12 cellular contexts compared by ENCODE assay signal in the genomic region with DNA sequence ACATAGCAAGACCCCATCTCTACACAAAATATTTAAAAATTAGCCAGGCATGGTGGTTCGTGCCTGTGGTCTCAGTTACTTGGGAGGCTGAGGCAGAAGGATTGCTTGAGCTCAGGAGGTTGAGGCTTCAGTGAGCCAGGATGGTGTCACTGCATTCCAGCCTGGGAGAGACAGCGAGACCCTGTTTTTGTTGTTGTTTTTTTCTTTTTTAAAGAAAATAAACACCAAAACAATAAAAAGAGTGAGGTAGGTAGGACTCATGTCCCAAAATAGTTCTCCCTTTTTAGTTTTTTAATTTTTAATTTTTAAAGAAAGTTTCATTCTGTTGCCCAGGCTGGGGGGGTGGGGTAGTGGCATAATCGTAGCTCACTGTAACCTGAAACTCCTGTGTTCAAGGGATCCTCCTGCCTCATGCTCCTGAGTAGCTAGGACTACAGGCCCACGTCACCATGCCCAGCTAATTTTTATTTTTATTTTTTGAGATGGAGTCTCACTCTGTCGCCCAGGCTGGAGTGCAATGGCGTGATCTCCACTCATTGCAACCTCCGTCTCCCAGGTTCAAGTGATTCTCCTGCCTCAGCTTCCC. TPM values are rescaled to one million over a fixed set of nuclear protein-coding genes. Genes with fewer than 3 reads are reported as not detected.
DNase-seq lines count a peak whose midpoint lies in the region; ATAC-seq, FAIRE-seq and TF ChIP-seq lines count a peak whose summit lies in the region.
"Had no signal": no experiment of that assay in that cellular context is flagged by ENCODE, and none has a peak within 500 bp of the region (broad histone marks: within the 10 kb centered on the region; RNA-seq: fewer than 3 reads in every experiment).

No MANE protein-coding gene starts in this region.

- no peak overlapping the region for H3K4ac ChIP-seq in neuronal stem cell (ENCODE audit: low read length)

- no peak overlapping the region for H3K4me3 ChIP-seq in kidney (ENCODE audit: low read length in 2 of 2)
- no peak overlapping the region for H3K4me3 ChIP-seq in suprapubic skin
- no peak overlapping the region for H3K4me3 ChIP-seq in neuronal stem cell (ENCODE audit: low read length in 2 of 2)

- peaks cover 15% of the 10 kb centered on the region for H3K36me3 Mint-ChIP-seq in activated CD4-positive, alpha-beta memory T cell treated with anti-CD3 and anti-CD28 coated beads for 36 hours
- H3K36me3 Mint-ChIP-seq in activated CD4-positive, alpha-beta memory T cell treated with anti-CD3 and anti-CD28 coated beads, Interleukin-2, amount 10 ng/mL, durations not matched to agents 7 days and 5 days (ENCODE audit: low read depth) = peaks cover 10% of the 10 kb centered on the region
- H3K36me3 Mint-ChIP-seq in activated B cell treated with CpG ODN at 0.5 μM for 24 hours (ENCODE audit: low read depth) = peaks cover 4% of the 10 kb centered on the region
- H3K36me3 Mint-ChIP-seq: type B pancreatic cell had no signal

- H3K27me3 Mint-ChIP-seq in activated CD4-positive, alpha-beta memory T cell treated with anti-CD3 and anti-CD28 coated beads for 36 hours = no peaks in the 10 kb centered on the region
- no peaks in the 10 kb centered on the region for H3K27me3 Mint-ChIP-seq in activated CD4-positive, alpha-beta memory T cell treated with anti-CD3 and anti-CD28 coated beads, Interleukin-2, amount 10 ng/mL, durations not matched to agents 7 days and 5 days
- H3K27me3 Mint-ChIP-seq in activated B cell treated with CpG ODN at 0.5 μM for 24 hours = no peaks in the 10 kb centered on the region
- H3K27me3 Mint-ChIP-seq: type B pancreatic cell had no signal

- H3K27ac Mint-ChIP-seq in activated CD4-positive, alpha-beta memory T cell treated with anti-CD3 and anti-CD28 coated beads for 36 hours = peak overlapping the region; percentile 99
- H3K27ac Mint-ChIP-seq in activated CD4-positive, alpha-beta memory T cell treated with anti-CD3 and anti-CD28 coated beads, Interleukin-2, amount 10 ng/mL, durations not matched to agents 7 days and 5 days = no peak overlapping the region
- H3K27ac Mint-ChIP-seq in activated B cell treated with CpG ODN at 0.5 μM for 24 hours = peak overlapping the region; percentile 91
- H3K27ac Mint-ChIP-seq: type B pancreatic cell had no signal

- H3K9ac ChIP-seq in kidney (ENCODE audit: low read length in 2 of 2) (peak overlapping the region in 1 of 2 donors; percentile 19), neuronal stem cell (ENCODE audit: low read depth, low read length, poor library complexity) (no peak overlapping the region)

- H3K14ac ChIP-seq in neuronal stem cell (ENCODE audit: low read length) = no peak overlapping the region

- DNase-seq in activated CD4-positive, alpha-beta memory T cell treated with anti-CD3 and anti-CD28 coated beads for 36 hours = no peak
- no peak for DNase-seq in activated CD4-positive, alpha-beta memory T cell treated with anti-CD3 and anti-CD28 coated beads, Interleukin-2, amount 10 ng/mL, durations not matched to agents 7 days and 5 days
- DNase-seq in activated B cell treated with CpG ODN at 0.5 μM for 24 hours = no peak
- DNase-seq in kidney = peak; percentile 9
- DNase-seq in suprapubic skin (ENCODE audit: low spot score in 2 of 2) = no peak
- DNase-seq in activated CD4-positive, alpha-beta T cell treated with anti-CD3 and anti-CD28 coated beads for 4 hours = no peak
- DNase-seq in neuronal stem cell (ENCODE audit: low spot score) = no peak
- DNase-seq in stimulated activated CD4-positive, alpha-beta T cell treated with anti-CD3 and anti-CD28 coated beads, Interleukin-4, amount 100 ng/mL, for 4 hours = no peak
- DNase-seq: AML-193; effector CD8-positive, alpha-beta T cell had no signal

- no peak overlapping the region for H4K91ac ChIP-seq in neuronal stem cell (ENCODE audit: low read depth, low read length, poor library complexity)

- intact Hi-C loops in activated CD4-positive, alpha-beta memory T cell treated with anti-CD3 and anti-CD28 coated beads for 36 hours (cut with micrococcal nuclease) = no loop called here
- intact Hi-C loops in activated B cell treated with CpG ODN at 0.5 μM for 24 hours (cut with micrococcal nuclease) = loop anchor here (2.0 kb wide), 2 partner anchors 33 to 43 kb away; no protein-coding TSS in a partner anchor
- intact Hi-C loops in kidney (cut with DNase I) = no loop called here

- POLR2A ChIA-PET in activated CD4-positive, alpha-beta memory T cell treated with anti-CD3 and anti-CD28 coated beads for 36 hours (lab: Charles Lee) = interaction anchor here (1.2 to 15.3 kb wide), 3 partner anchors 25 to 51 kb away, joined by 3 to 824 read pairs (median 258); partner anchors contain the start of genes MALAT1 and NEAT1
- POLR2A ChIA-PET in activated CD4-positive, alpha-beta memory T cell treated with anti-CD3 and anti-CD28 coated beads, Interleukin-2, amount 10 ng/mL, durations not matched to agents 7 days and 5 days (lab: Charles Lee) = interaction anchor here (3.6 to 26.9 kb wide), 3 partner anchors 25 to 51 kb away, joined by 27 to 1583 read pairs (median 670); partner anchors contain the start of genes MALAT1 and NEAT1
- POLR2A ChIA-PET in activated B cell treated with CpG ODN at 0.5 μM for 24 hours (lab: Charles Lee) = interaction anchor here (1.0 to 25.9 kb wide), 8 partner anchors 11 to 91 kb away, joined by 3 to 1949 read pairs (median 10); partner anchors contain the start of genes MALAT1, NEAT1 and SLC25A45

- no peak overlapping the region for H2BK12ac ChIP-seq in neuronal stem cell (ENCODE audit: low read length)

- H3K4me1 ChIP-seq in kidney (ENCODE audit: control insufficient read depth in 1 of 2, insufficient read depth in 1 of 2, low read depth in 1 of 2, low read length in 2 of 2) (peaks cover 12 to 18% of the 10 kb centered on the region in 2 donors), suprapubic skin (peaks cover 58% of the 10 kb centered on the region), neuronal stem cell (ENCODE audit: control insufficient read depth in 2 of 2, insufficient read depth in 1 of 2, low read depth in 1 of 2, low read length in 2 of 2) (peaks cover 10 to 14% of the 10 kb centered on the region in 2 donors)

- H3K4me1 Mint-ChIP-seq in activated CD4-positive, alpha-beta memory T cell treated with anti-CD3 and anti-CD28 coated beads for 36 hours (ENCODE audit: low read depth) = peaks cover 27% of the 10 kb centered on the region
- H3K4me1 Mint-ChIP-seq in activated CD4-positive, alpha-beta memory T cell treated with anti-CD3 and anti-CD28 coated beads, Interleukin-2, amount 10 ng/mL, durations not matched to agents 7 days and 5 days = peaks cover 40% of the 10 kb centered on the region
- H3K4me1 Mint-ChIP-seq in activated B cell treated with CpG ODN at 0.5 μM for 24 hours = peaks cover 40% of the 10 kb centered on the region

- no peak overlapping the region for H2AFZ ChIP-seq in neuronal stem cell (ENCODE audit: low read length)

- H3K9me3 Mint-ChIP-seq in activated CD4-positive, alpha-beta memory T cell treated with anti-CD3 and anti-CD28 coated beads for 36 hours = no peaks in the 10 kb centered on the region
- no peaks in the 10 kb centered on the region for H3K9me3 Mint-ChIP-seq in activated CD4-positive, alpha-beta memory T cell treated with anti-CD3 and anti-CD28 coated beads, Interleukin-2, amount 10 ng/mL, durations not matched to agents 7 days and 5 days
- H3K9me3 Mint-ChIP-seq in activated B cell treated with CpG ODN at 0.5 μM for 24 hours = no peaks in the 10 kb centered on the region
- H3K9me3 Mint-ChIP-seq: type B pancreatic cell had no signal

- no peak overlapping the region for H3K4me2 ChIP-seq in neuronal stem cell (ENCODE audit: insufficient read depth, low read length, poor library complexity, severe bottlenecking)

- H3K27ac ChIP-seq in kidney (ENCODE audit: low read depth in 2 of 2, low read length in 2 of 2) (peak overlapping the region; percentile 92 to 97), suprapubic skin (peak overlapping the region; percentile 92), neuronal stem cell (replicated peaks; ENCODE audit: low read length) (no peak overlapping the region)

- H2BK5ac ChIP-seq in neuronal stem cell (ENCODE audit: low read length) = no peak overlapping the region

- no peak overlapping the region for H4K8ac ChIP-seq in neuronal stem cell (ENCODE audit: low read depth, low read length)

- no peaks in the 10 kb centered on the region for H3K9me3 ChIP-seq in kidney (ENCODE audit: control insufficient read depth in 1 of 2, low read length in 2 of 2)
- H3K9me3 ChIP-seq in suprapubic skin = no peaks in the 10 kb centered on the region
- no peaks in the 10 kb centered on the region for H3K9me3 ChIP-seq in neuronal stem cell (replicated peaks in 1 of 2; ENCODE audit: control insufficient read depth in 2 of 2, insufficient read depth in 1 of 2, low read depth in 1 of 2, low read length in 2 of 2)

- no peaks in the 10 kb centered on the region for H3K36me3 ChIP-seq in kidney (ENCODE audit: control insufficient read depth in 1 of 2, insufficient read depth in 2 of 2, low read length in 2 of 2)
- no peaks in the 10 kb centered on the region for H3K36me3 ChIP-seq in suprapubic skin
- H3K36me3 ChIP-seq in neuronal stem cell (replicated peaks in 1 of 2; ENCODE audit: control insufficient read depth in 2 of 2, insufficient read depth in 2 of 2, low read length in 2 of 2) = no peaks in the 10 kb centered on the region

- TF ChIP-seq EP300 in suprapubic skin (IDR thresholded peaks at IDR 0.05) = no peak

- no peak for FAIRE-seq in kidney (lab: Jason Lieb, UNC)
- FAIRE-seq: islet of Langerhans had no signal

- H3K27me3 ChIP-seq in suprapubic skin (no peaks in the 10 kb centered on the region), neuronal stem cell (ENCODE audit: control insufficient read depth in 3 of 3, insufficient read depth in 3 of 3, low read depth in 1 of 3, low read length in 3 of 3) (no peaks in the 10 kb centered on the region)

- peaks cover 4% of the 10 kb centered on the region for H3K79me1 ChIP-seq in neuronal stem cell (ENCODE audit: low read depth, low read length)

- H2AK5ac ChIP-seq in neuronal stem cell (ENCODE audit: low read depth, low read length) = no peak overlapping the region

- no peak overlapping the region for H2BK15ac ChIP-seq in neuronal stem cell (ENCODE audit: low read length)

- no peak for ATAC-seq in activated B cell treated with CpG ODN at 0.5 μM for 24 hours (ENCODE audit: low read depth)

- no peak for TF ChIP-seq CTCF in activated B cell treated with CpG ODN at 0.5 μM for 24 hours (IDR thresholded peaks at IDR 0.05)
- no peak for TF ChIP-seq CTCF in kidney (IDR thresholded peaks at IDR 0.05; ENCODE audit: borderline replicate concordance, extremely low read depth, insufficient read depth)
- no peak for TF ChIP-seq CTCF in suprapubic skin (IDR thresholded peaks at IDR 0.05)

- H2BK120ac ChIP-seq in neuronal stem cell (ENCODE audit: low read depth, low read length) = no peak overlapping the region

- H3K4me3 Mint-ChIP-seq in activated CD4-positive, alpha-beta memory T cell treated with anti-CD3 and anti-CD28 coated beads for 36 hours = no peak overlapping the region
- no peak overlapping the region for H3K4me3 Mint-ChIP-seq in activated CD4-positive, alpha-beta memory T cell treated with anti-CD3 and anti-CD28 coated beads, Interleukin-2, amount 10 ng/mL, durations not matched to agents 7 days and 5 days
- H3K4me3 Mint-ChIP-seq in activated B cell treated with CpG ODN at 0.5 μM for 24 hours = no peak overlapping the region
- H3K4me3 Mint-ChIP-seq: type B pancreatic cell had no signal

- no peak overlapping the region for H3K18ac ChIP-seq in neuronal stem cell (ENCODE audit: low read length)

- 90% methylated on average over 7 of the region's 7 CpGs for WGBS in suprapubic skin
- WGBS in neuronal stem cell (ENCODE audit: extremely low coverage in 2 of 2, insufficient read length in 2 of 2, insufficient replicate concordance in 1 of 2), 2 donors = no CpG with 5 or more reads among the region's 7 CpGs

- no peak for TF ChIP-seq POLR2A in suprapubic skin (IDR thresholded peaks at IDR 0.05)

- no peak overlapping the region for H3K23ac ChIP-seq in neuronal stem cell (ENCODE audit: low read depth, low read length, poor library complexity)

- CTCF ChIA-PET in activated CD4-positive, alpha-beta memory T cell treated with anti-CD3 and anti-CD28 coated beads for 36 hours (lab: Charles Lee) = interaction anchor here (1.2 to 3.3 kb wide), 2 partner anchors 25 to 57 kb away, joined by 4 to 26 read pairs; partner anchors contain the start of gene MALAT1
- CTCF ChIA-PET in activated CD4-positive, alpha-beta memory T cell treated with anti-CD3 and anti-CD28 coated beads, Interleukin-2, amount 10 ng/mL, durations not matched to agents 7 days and 5 days (lab: Charles Lee) = interaction anchor here (1.5 kb wide), 1 partner anchor 142 kb away, joined by 3 read pairs; the partner anchor contains the start of gene PCNX3
- CTCF ChIA-PET in activated B cell treated with CpG ODN at 0.5 μM for 24 hours (lab: Charles Lee) = interaction anchor here (1.7 kb wide), 1 partner anchor 58 kb away, joined by 5 read pairs; no protein-coding TSS in a partner anchor

RNA-seq across cellular contexts. Expression of gene MALAT1, which starts 25.5 kb away (rescaled TPM):
- total RNA-seq in activated CD4-positive, alpha-beta memory T cell treated with anti-CD3 and anti-CD28 coated beads for 36 hours = 1,000 to 10,000 TPM; 8,046 to 8,888 TPM
- total RNA-seq in activated CD4-positive, alpha-beta memory T cell treated with anti-CD3 and anti-CD28 coated beads, Interleukin-2, amount 10 ng/mL, durations not matched to agents 7 days and 5 days = 1,000 to 10,000 TPM; 7,674 to 7,759 TPM
- 12,540 and 18,961 TPM in 2 replicates for total RNA-seq in activated B cell treated with CpG ODN at 0.5 μM for 24 hours
- 15,262 TPM for total RNA-seq in kidney
- 219 TPM for polyA plus RNA-seq in kidney (ENCODE audit: insufficient read depth, low read depth, low replicate concordance)
- total RNA-seq in suprapubic skin = over 10,000 TPM; 10,207 to 42,728 (median 11,538) TPM
- polyA plus RNA-seq in neuronal stem cell (2013, experiment 1 of 2) = 502 TPM
- polyA plus RNA-seq in neuronal stem cell (2013, experiment 2 of 2) = 539 TPM

RNA-seq across cellular contexts. Expression of gene NEAT1, which starts 50.8 kb away (rescaled TPM):
- 100 to 1,000 TPM; 593 to 683 TPM for total RNA-seq in activated CD4-positive, alpha-beta memory T cell treated with anti-CD3 and anti-CD28 coated beads for 36 hours
- total RNA-seq in activated CD4-positive, alpha-beta memory T cell treated with anti-CD3 and anti-CD28 coated beads, Interleukin-2, amount 10 ng/mL, durations not matched to agents 7 days and 5 days = 1,000 to 10,000 TPM; 1,222 to 1,245 TPM
- 578 and 699 TPM in 2 replicates for total RNA-seq in activated B cell treated with CpG ODN at 0.5 μM for 24 hours
- total RNA-seq in kidney = 1,006 TPM
- polyA plus RNA-seq in kidney (ENCODE audit: insufficient read depth, low read depth, low replicate concordance) = 595 TPM
- total RNA-seq in suprapubic skin = 1,000 to 10,000 TPM in 1 of 4 donors, 100 to 1,000 TPM in 3; 336 to 2,041 (median 481) TPM
- polyA plus RNA-seq in neuronal stem cell (2013, experiment 1 of 2) = 2.0 TPM
- polyA plus RNA-seq in neuronal stem cell (2013, experiment 2 of 2) = 2.5 TPM

RNA-seq across cellular contexts. Expression of gene SCYL1, which starts 51.5 kb away (rescaled TPM):
- 10 to 100 TPM; 67.8 to 69.8 TPM for total RNA-seq in activated CD4-positive, alpha-beta memory T cell treated with anti-CD3 and anti-CD28 coated beads for 36 hours
- total RNA-seq in activated CD4-positive, alpha-beta memory T cell treated with anti-CD3 and anti-CD28 coated beads, Interleukin-2, amount 10 ng/mL, durations not matched to agents 7 days and 5 days = 10 to 100 TPM; 56.9 to 58.5 TPM
- total RNA-seq in activated B cell treated with CpG ODN at 0.5 μM for 24 hours = 70.0 and 75.7 TPM in 2 replicates
- 72.2 TPM for total RNA-seq in kidney
- 78.9 TPM for polyA plus RNA-seq in kidney (ENCODE audit: insufficient read depth, low read depth, low replicate concordance)
- 10 to 100 TPM; 63.2 to 83.6 (median 78.4) TPM for total RNA-seq in suprapubic skin
- 43.8 TPM for polyA plus RNA-seq in neuronal stem cell (2013, experiment 1 of 2)
- polyA plus RNA-seq in neuronal stem cell (2013, experiment 2 of 2) = 47.1 TPM
